In the genomic region with DNA sequence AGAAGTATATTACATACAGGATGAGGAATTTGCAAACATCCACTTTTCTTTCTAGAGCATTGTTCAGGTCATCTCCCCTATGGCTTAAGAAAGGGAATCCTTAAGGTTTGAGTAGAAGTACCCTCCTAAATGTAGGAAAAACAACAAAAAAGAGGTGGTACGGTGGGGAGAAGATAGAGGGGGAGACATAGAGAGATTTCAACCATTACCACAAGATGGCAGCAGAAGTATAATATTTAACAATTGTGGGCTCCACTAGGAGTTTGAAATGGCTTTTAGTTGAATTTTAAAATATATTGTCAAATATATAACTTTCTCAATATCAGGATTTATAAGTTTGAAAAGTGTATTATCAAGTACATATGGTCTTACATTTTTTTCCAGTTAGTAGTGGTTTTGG, we compare ENCODE assay signal across 8 cellular contexts.
DNase-seq lines count a peak whose midpoint lies in the region; ATAC-seq and TF ChIP-seq lines count a peak whose summit lies in the region.

No MANE protein-coding gene starts in this region.

- H3K4me1 ChIP-seq in esophagus muscularis mucosa (peaks cover 0 to 11% (median 2%) of the 10 kb centered on the region in 4 donors), prostate gland (replicated peaks) (no peaks in the 10 kb centered on the region)

- DNase-seq in AG08395 (ENCODE audit: low spot score) (peak; percentile 20), NCI-H2227 treated with DMSO at 0.1 percent for 48 hours (lab: John Stamatoyannopoulos, UW) (peak; percentile 32), esophagus muscularis mucosa (ENCODE audit: extremely low spot score) (no peak), prostate gland (ENCODE audit: low spot score) (no peak)
- DNase-seq in stimulated activated CD4-positive, alpha-beta T cell treated with anti-CD3 and anti-CD28 coated beads, Interleukin-2, amount 100 ng/mL, for 48 hours: no peak

- no peak overlapping the region for H3K4me3 ChIP-seq in esophagus muscularis mucosa
- no peak overlapping the region for H3K4me3 ChIP-seq in prostate gland

- H3K27me3 ChIP-seq in esophagus muscularis mucosa: no peaks in the 10 kb centered on the region
- H3K27me3 ChIP-seq in prostate gland (replicated peaks; ENCODE audit: insufficient read depth): no peaks in the 10 kb centered on the region

- TF ChIP-seq CTCF in esophagus muscularis mucosa (IDR thresholded peaks at IDR 0.05) (peak; percentile 51 to 67 (median 64)), prostate gland (IDR thresholded peaks at IDR 0.05) (peak in 3 of 4 experiments; percentile 36 to 50 (median 47))

- TF ChIP-seq EP300 in esophagus muscularis mucosa (IDR thresholded peaks at IDR 0.05): no peak

- H3K36me3 ChIP-seq in esophagus muscularis mucosa (no peaks in the 10 kb centered on the region), prostate gland (no peaks in the 10 kb centered on the region)

- no peak overlapping the region for H3K27ac ChIP-seq in esophagus muscularis mucosa (replicated peaks in 1 of 4)
- no peak overlapping the region for H3K27ac ChIP-seq in prostate gland

- peak; percentile 49 for ATAC-seq in GM18520 (IDR thresholded peaks at IDR 0.05; ENCODE audit: unreplicated experiment)
- ATAC-seq in HG03039 (IDR thresholded peaks at IDR 0.05; ENCODE audit: unreplicated experiment): no peak
- ATAC-seq in HG03457 (IDR thresholded peaks at IDR 0.05; ENCODE audit: unreplicated experiment): no peak

- no peaks in the 10 kb centered on the region for H3K9me3 ChIP-seq in esophagus muscularis mucosa
- no peaks in the 10 kb centered on the region for H3K9me3 ChIP-seq in prostate gland

- WGBS in esophagus muscularis mucosa: 3% methylated on average over 1 of the region's 1 CpG
- WGBS in prostate gland: 0% methylated on average over 1 of the region's 1 CpG

- intact Hi-C loops in esophagus muscularis mucosa (cut with DNase I): loop anchor here (5.0 kb wide), 1 partner anchor 1216 kb away; no protein-coding TSS in a partner anchor
- intact Hi-C loops in prostate gland (cut with DNase I): loop anchor here (10.0 kb wide), 1 partner anchor 53 kb away; no protein-coding TSS in a partner anchor

- TF ChIP-seq POLR2A in esophagus muscularis mucosa (IDR thresholded peaks at IDR 0.05; ENCODE audit: low read depth) (no peak), prostate gland (IDR thresholded peaks at IDR 0.05) (no peak)

Comparison
In these comparisons a context has a peak if more than half of its experiments do, and no peak if none do; other contexts are left out.
1. DNase-seq: peak in AG08395 (single experiment) and NCI-H2227 treated with DMSO at 0.1 percent for 48 hours (single experiment); none in esophagus muscularis mucosa (single experiment), prostate gland (single experiment) and stimulated activated CD4-positive, alpha-beta T cell treated with anti-CD3 and anti-CD28 coated beads, Interleukin-2, amount 100 ng/mL, for 48 hours (0 of 2).